13 cellular contexts compared by ENCODE assay signal in genomic region chr9:134365115-134365596, GRCh38. TPM values are rescaled to one million over a fixed set of nuclear protein-coding genes. Genes with fewer than 3 reads are reported as not detected.
A peak's percentile ranks its signal among the peaks of the same experiment; 100 is the strongest.
DNase-seq lines count a peak whose midpoint lies in the region; ATAC-seq and TF ChIP-seq lines count a peak whose summit lies in the region.
"Had no signal": no experiment of that assay in that cellular context is flagged by ENCODE, and none has a peak within 500 bp of the region (broad histone marks: within the 10 kb centered on the region; RNA-seq: fewer than 3 reads in every experiment).

No MANE protein-coding gene starts in this region.

- no peak overlapping the region for H3K9ac ChIP-seq in IMR-90 (ENCODE audit: low read depth, low read length)
- H3K9ac ChIP-seq in muscle layer of colon (ENCODE audit: low read length): no peak overlapping the region

- POLR2A ChIA-PET in IMR-90 (lab: Charles Lee; ENCODE audit: unreplicated experiment): no interaction called here

- in situ Hi-C loops in IMR-90 (cut with MboI; ENCODE audit: low sequenced_read_pairs): no loop called here

- H3K27me3 ChIP-seq in IMR-90 (ENCODE audit: control insufficient read depth, insufficient read depth, low read length) (no peaks in the 10 kb centered on the region), breast epithelium (no peaks in the 10 kb centered on the region), muscle layer of colon (ENCODE audit: control insufficient read depth in 1 of 2, insufficient read depth in 2 of 2, low read length in 2 of 2) (no peaks in the 10 kb centered on the region), testis (no peaks in the 10 kb centered on the region)

- no peak for TF ChIP-seq RAD21 in IMR-90 (IDR thresholded peaks at IDR 0.05; ENCODE audit: low read length)

- WGBS in IMR-90 (ENCODE audit: extremely low coverage in 2 of 2, insufficient read length in 1 of 2), 2 experiments: 90% methylated on average over 9 of the region's 21 CpGs; no CpG with 5 or more reads in 1 of the 2 experiments
- 82% methylated on average over 21 of the region's 21 CpGs; no CpG with 5 or more reads in 1 of the 2 donors for WGBS in testis, 2 donors

- H2BK20ac ChIP-seq in IMR-90 (ENCODE audit: low read depth, low read length): no peak overlapping the region

- H4K91ac ChIP-seq in IMR-90 (ENCODE audit: insufficient read depth, low read depth, low read length): no peak overlapping the region

- H3K27ac ChIP-seq in IMR-90 (ENCODE audit: insufficient read depth, low read length) (no peak overlapping the region), breast epithelium (peak overlapping the region; percentile 73 to 90), muscle layer of colon (ENCODE audit: low read depth, low read length) (peak overlapping the region; percentile 91), testis (peak overlapping the region; percentile 52 to 78)

- H3K9me3 ChIP-seq in IMR-90 (ENCODE audit: control insufficient read depth, insufficient read depth, low read length) (no peaks in the 10 kb centered on the region), breast epithelium (no peaks in the 10 kb centered on the region), muscle layer of colon (ENCODE audit: low read length) (no peaks in the 10 kb centered on the region), testis (no peaks in the 10 kb centered on the region)
- H3K9me3 ChIP-seq: mucosa of descending colon had no signal

- no peak overlapping the region for H3K23ac ChIP-seq in IMR-90 (ENCODE audit: low read depth, low read length)

- TF ChIP-seq CTCF in IMR-90 (conservative IDR thresholded peaks at IDR 0.05; ENCODE audit: low read depth, low read length): no peak
- TF ChIP-seq CTCF in breast epithelium (IDR thresholded peaks at IDR 0.05): no peak
- TF ChIP-seq CTCF in testis (IDR thresholded peaks at IDR 0.05): no peak

- no peak overlapping the region for H3K4me2 ChIP-seq in IMR-90 (ENCODE audit: low read depth, low read length)

- H2AK9ac ChIP-seq in IMR-90 (replicated peaks; ENCODE audit: low read depth, low read length, poor library complexity): no peak overlapping the region

- peaks cover 100% of the 10 kb centered on the region for H4K20me1 ChIP-seq in IMR-90 (ENCODE audit: insufficient read depth, low read length)

- no peak overlapping the region for H4K5ac ChIP-seq in IMR-90 (ENCODE audit: low read depth, low read length)

- intact Hi-C loops in IMR-90 (cut with micrococcal nuclease) (no loop called here), breast epithelium (cut with DNase I; ENCODE audit: low total_unique reads) (no loop called here), testis (cut with DNase I; ENCODE audit: low total_unique reads) (no loop called here)

- CTCF ChIA-PET in IMR-90 (lab: Yijun Ruan, JAX): no interaction called here

- DNase-seq in IMR-90: no peak
- DNase-seq in breast epithelium (ENCODE audit: low spot score in 2 of 2): no peak
- DNase-seq in testis: no peak
- no peak for DNase-seq in NCI-H2171 (lab: John Stamatoyannopoulos, UW)
- DNase-seq in activated gamma-delta T cell treated with Interleukin-2 at 50 U/mL for 16 hours: no peak
- no peak for DNase-seq in C1 segment of cervical spinal cord (lab: John Stamatoyannopoulos, UW)
- DNase-seq: CD8-positive, alpha-beta memory T cell; mucosa of descending colon; NCI-H1436 treated with DMSO at 0.1 percent for 48 hours; NCI-H774; SHP77 had no signal

- no peak overlapping the region for H2BK15ac ChIP-seq in IMR-90 (ENCODE audit: low read depth, low read length)

- no peak overlapping the region; the same call in 1 of the 2 replicates for H3K14ac ChIP-seq in IMR-90 (replicated peaks; ENCODE audit: low read depth, low read length)

- H3K36me3 ChIP-seq in IMR-90 (ENCODE audit: control insufficient read depth, insufficient read depth, low read length) (no peaks in the 10 kb centered on the region), breast epithelium (no peaks in the 10 kb centered on the region), muscle layer of colon (ENCODE audit: insufficient read depth, low read length) (no peaks in the 10 kb centered on the region), testis (ENCODE audit: low read depth, missing control alignments) (no peaks in the 10 kb centered on the region)

- no TSS peak for BruUV-seq in IMR-90 (replicated peaks; lab: Mats Ljungman, UMichigan)

- H2BK5ac ChIP-seq in IMR-90 (ENCODE audit: low read depth, low read length, poor library complexity, severe bottlenecking): no peak overlapping the region

- no peak overlapping the region for H2BK120ac ChIP-seq in IMR-90 (ENCODE audit: low read depth, low read length)

- TF ChIP-seq POLR2A in IMR-90 (IDR thresholded peaks at IDR 0.05; ENCODE audit: low read depth, low read length) (no peak), breast epithelium (IDR thresholded peaks at IDR 0.05) (no peak), testis (IDR thresholded peaks at IDR 0.05) (no peak)

- H3K18ac ChIP-seq in IMR-90 (ENCODE audit: low read depth, low read length): no peak overlapping the region

- H2AFZ ChIP-seq in IMR-90 (replicated peaks; ENCODE audit: low read length, poor library complexity): peak overlapping the region; percentile 21

- ATAC-seq in IMR-90 (ENCODE audit: low read depth): no peak
- no peak for ATAC-seq in HG03025 (IDR thresholded peaks at IDR 0.05; ENCODE audit: low FRiP score, unreplicated experiment)

- H2AK5ac ChIP-seq in IMR-90 (ENCODE audit: low read depth, low read length): peak overlapping the region; percentile 44

- dilution Hi-C loops in IMR-90 (cut with HindIII; ENCODE audit: low sequenced_read_pairs, unreplicated experiment): no loop called here

- peaks cover 21% of the 10 kb centered on the region for H3K9me1 ChIP-seq in IMR-90 (ENCODE audit: insufficient read depth, low read length)

- H3K4me1 ChIP-seq in IMR-90 (ENCODE audit: control insufficient read depth, insufficient read depth, low read length): peaks cover 19% of the 10 kb centered on the region
- H3K4me1 ChIP-seq in breast epithelium: peaks cover 33 to 50% of the 10 kb centered on the region in 2 donors
- peaks cover 42% of the 10 kb centered on the region for H3K4me1 ChIP-seq in muscle layer of colon (ENCODE audit: insufficient read depth, low read length)
- H3K4me1 ChIP-seq in testis: peaks cover 63% of the 10 kb centered on the region

- H3K79me1 ChIP-seq in IMR-90 (ENCODE audit: low read depth in 1 of 2, low read length in 2 of 2): peaks cover 18 to 96% of the 10 kb centered on the region in 2 experiments

- no peak overlapping the region for H3K4me3 ChIP-seq in IMR-90 (ENCODE audit: insufficient read depth, low read depth, low read length)
- H3K4me3 ChIP-seq in breast epithelium: peak overlapping the region in 1 of 3 donors; percentile 52
- peak overlapping the region in 1 of 2 donors; percentile 51 for H3K4me3 ChIP-seq in muscle layer of colon (ENCODE audit: low read depth in 1 of 2, low read length in 2 of 2)
- no peak overlapping the region for H3K4me3 ChIP-seq in testis
- H3K4me3 ChIP-seq: mucosa of descending colon had no signal

- H3K56ac ChIP-seq in IMR-90 (ENCODE audit: extremely low read depth, insufficient read depth, low read length): no peak overlapping the region

- H3K4ac ChIP-seq in IMR-90 (ENCODE audit: low read depth, low read length): no peak overlapping the region; the same call in 1 of the 2 replicates

- no peak overlapping the region for H4K8ac ChIP-seq in IMR-90 (ENCODE audit: low read depth in 2 of 2, low read length in 2 of 2)

TF ChIP-seq in IMR-90, 13 proteins besides CTCF, POLR2A, EP300 and RAD21:
- TF ChIP-seq SMC3 (IDR thresholded peaks at IDR 0.05; ENCODE audit: low read depth, low read length) (no peak), CEBPB (IDR thresholded peaks at IDR 0.05; ENCODE audit: low read depth, low read length) (no peak), RFX5 (IDR thresholded peaks at IDR 0.05; ENCODE audit: low read depth, low read length) (no peak), RCOR1 (IDR thresholded peaks at IDR 0.05; ENCODE audit: insufficient replicate concordance, low read length) (no peak), CHD1 (IDR thresholded peaks at IDR 0.05; ENCODE audit: low read depth, low read length) (no peak), NFE2L2 (IDR thresholded peaks at IDR 0.05; ENCODE audit: low read depth, low read length) (no peak), MXI1 (IDR thresholded peaks at IDR 0.05; ENCODE audit: borderline replicate concordance, low read depth, low read length) (no peak)

RNA-seq across cellular contexts. Expression of gene RXRA, which starts 38.9 kb away (rescaled TPM):
- total RNA-seq in IMR-90 (2012; rRNA removed) (7.5 and 8.1 TPM in 2 replicates), breast epithelium (10 to 100 TPM; 31.0 to 63.0 (median 31.5) TPM), testis (10 to 100 TPM; 47.3 to 61.0 TPM)
- polyA plus RNA-seq in IMR-90 (2012; rRNA removed) (17.9 and 19.0 TPM in 2 replicates), testis (ENCODE audit: insufficient read depth, low read depth, low replicate concordance) (31.3 TPM)
- polyA plus RNA-seq in IMR-90 (2012; cell fraction: cytosol; rRNA removed): 7.8 and 17.6 TPM in 2 replicates
- 11.2 and 21.7 TPM in 2 replicates for polyA plus RNA-seq in IMR-90 (2012; cell fraction: nucleus; rRNA removed; ENCODE audit: low replicate concordance)
